In the genomic region with DNA sequence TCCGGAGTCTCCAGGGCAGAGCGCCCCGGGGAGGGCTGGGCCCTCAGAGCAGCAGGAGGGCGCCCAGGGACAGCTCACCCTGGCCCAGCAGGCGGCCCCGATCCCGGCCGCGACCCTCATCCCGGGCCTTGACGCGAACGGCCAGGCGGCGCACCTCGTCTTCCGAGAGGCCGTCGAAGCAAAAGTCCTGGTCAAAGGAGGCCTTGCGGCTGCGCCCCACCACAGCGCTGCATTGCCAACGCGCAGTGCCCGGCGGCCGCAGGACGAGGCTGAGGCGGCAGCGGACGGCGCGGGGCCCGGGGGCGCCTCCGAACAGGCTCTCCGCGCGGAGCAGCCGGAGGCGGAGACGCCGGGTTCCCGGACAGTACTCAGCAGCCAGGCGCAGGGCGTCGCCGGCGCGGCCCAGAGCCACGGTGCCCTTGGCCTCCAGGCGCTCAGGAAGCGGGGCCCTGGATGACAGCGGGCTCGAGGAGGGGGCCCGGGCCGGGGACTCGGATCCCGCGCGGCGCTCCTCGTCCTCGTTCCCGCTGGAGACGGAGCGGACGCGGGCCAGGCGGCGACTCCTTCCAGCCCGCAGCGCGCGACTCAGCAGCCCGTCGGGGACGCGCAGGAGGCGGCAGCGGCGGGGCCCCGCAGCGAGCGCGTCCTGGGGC, we compare ENCODE assay signal across 9 cellular contexts. TPM values are rescaled to one million over a fixed set of nuclear protein-coding genes. Genes with fewer than 3 reads are reported as not detected.
DNase-seq lines count a peak whose midpoint lies in the region; ATAC-seq and TF ChIP-seq lines count a peak whose summit lies in the region.
"Had no signal": no experiment of that assay in that cellular context is flagged by ENCODE, and none has a peak within 500 bp of the region (broad histone marks: within the 10 kb centered on the region; RNA-seq: fewer than 3 reads in every experiment).

No MANE protein-coding gene starts in this region.

- peak overlapping the region; percentile 82 for H3K4me3 ChIP-seq in endocrine pancreas (ENCODE audit: control insufficient read depth, insufficient read depth, low read length)
- peak overlapping the region; percentile 39 to 56 for H3K4me3 ChIP-seq in muscle layer of duodenum (ENCODE audit: low read depth in 1 of 2, low read length in 2 of 2)
- H3K4me3 ChIP-seq in uterus = no peak overlapping the region

- no peaks in the 10 kb centered on the region for H3K36me3 ChIP-seq in endocrine pancreas (ENCODE audit: control insufficient read depth, insufficient read depth, low read length)
- no peaks in the 10 kb centered on the region for H3K36me3 ChIP-seq in muscle layer of duodenum (ENCODE audit: control insufficient read depth in 1 of 2, insufficient read depth in 2 of 2, low read length in 2 of 2)
- no peaks in the 10 kb centered on the region for H3K36me3 ChIP-seq in uterus

- intact Hi-C loops in Right ventricle myocardium superior (cut with DNase I) = no loop called here
- intact Hi-C loops in cardiac septum (cut with DNase I) = loop anchor here (2.0 kb wide), 2 partner anchors 39 to 45 kb away; no protein-coding TSS in a partner anchor
- intact Hi-C loops in uterus (cut with DNase I; ENCODE audit: low total_unique reads) = no loop called here

- H3K4me1 ChIP-seq in endocrine pancreas (ENCODE audit: control insufficient read depth, insufficient read depth, low read length) = peaks cover 22% of the 10 kb centered on the region
- peaks cover 0 to 18% of the 10 kb centered on the region in 2 donors for H3K4me1 ChIP-seq in muscle layer of duodenum (ENCODE audit: control insufficient read depth in 1 of 2, insufficient read depth in 2 of 2, low read length in 2 of 2)
- no peaks in the 10 kb centered on the region for H3K4me1 ChIP-seq in uterus

- H3K9me3 ChIP-seq in endocrine pancreas (ENCODE audit: control insufficient read depth, low read length) (no peaks in the 10 kb centered on the region), muscle layer of duodenum (ENCODE audit: control insufficient read depth in 1 of 2, low read length in 2 of 2) (peaks cover 0 to 4% of the 10 kb centered on the region in 2 donors), uterus (no peaks in the 10 kb centered on the region)

- H3K27me3 ChIP-seq in endocrine pancreas (ENCODE audit: control insufficient read depth, insufficient read depth, low read length) (no peaks in the 10 kb centered on the region), muscle layer of duodenum (ENCODE audit: low read depth, low read length) (peaks cover 15% of the 10 kb centered on the region), uterus (peaks cover 6 to 18% of the 10 kb centered on the region in 2 donors)

- H3K27ac ChIP-seq in muscle layer of duodenum (ENCODE audit: low read length) = no peak overlapping the region
- peak overlapping the region; percentile 18 to 42 for H3K27ac ChIP-seq in uterus

- H3K9ac ChIP-seq in endocrine pancreas (ENCODE audit: control insufficient read depth, insufficient read depth, low read length) = peak overlapping the region; percentile 82

- no peak for TF ChIP-seq POLR2A in uterus (IDR thresholded peaks at IDR 0.05)

- no peak for TF ChIP-seq CTCF in uterus (IDR thresholded peaks at IDR 0.05)

- peak; percentile 40 for ATAC-seq in Right ventricle myocardium superior (ENCODE audit: poor library complexity)
- no peak for ATAC-seq in HG03442 (IDR thresholded peaks at IDR 0.05; ENCODE audit: unreplicated experiment)

- DNase-seq in Right ventricle myocardium superior (no peak), cardiac septum (ENCODE audit: low spot score) (no peak), uterus (no peak)
- DNase-seq in activated effector memory CD4-positive, alpha-beta T cell treated with Interleukin-2 at 50 U/mL for 16 hours = no peak
- no peak for DNase-seq in activated CD4-positive, alpha-beta T cell treated with anti-CD3 and anti-CD28 coated beads for 48 hours
- DNase-seq: CD8-positive, alpha-beta memory T cell had no signal

RNA-seq across cellular contexts. Expression of gene C2CD4B, which starts 1.1 kb away (rescaled TPM):
- total RNA-seq in Right ventricle myocardium superior (1.5 TPM), cardiac septum (1.7 TPM), uterus (1 to 10 TPM in 2 of 4 donors, not detected in 2; 1.2 to 4.7 TPM)

Comparison
In these comparisons a context has a peak if more than half of its experiments do, and no peak if none do; other contexts are left out.
1. H3K4me3 ChIP-seq: peak in endocrine pancreas (single experiment) and muscle layer of duodenum (2 of 2); none in uterus (0 of 2).